ENCODE assay signal across 16 cellular contexts in the genomic region with DNA sequence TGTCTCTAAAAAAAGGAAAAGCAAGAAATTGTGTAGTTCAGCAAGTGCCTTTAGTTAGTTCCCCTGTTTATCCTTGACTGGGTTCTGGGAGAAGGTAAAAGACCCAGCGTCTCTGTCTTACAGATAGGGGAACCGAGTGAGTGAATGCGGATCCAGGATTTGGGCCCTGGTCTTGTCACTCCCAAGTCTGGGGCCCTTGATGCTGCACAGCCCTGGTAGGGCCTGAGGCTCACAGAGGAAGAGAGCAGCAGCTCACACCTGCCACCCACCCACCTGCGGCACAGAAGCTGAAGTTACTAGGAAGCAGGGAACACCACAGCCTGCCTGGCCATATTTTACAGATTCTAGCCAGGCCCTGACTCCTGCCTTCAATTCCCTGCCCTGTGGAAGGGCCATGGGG. TPM values are rescaled to one million over a fixed set of nuclear protein-coding genes. Genes with fewer than 3 reads are reported as not detected.
DNase-seq lines count a peak whose midpoint lies in the region; ATAC-seq and TF ChIP-seq lines count a peak whose summit lies in the region.
"Had no signal": no experiment of that assay in that cellular context is flagged by ENCODE, and none has a peak within 500 bp of the region (broad histone marks: within the 10 kb centered on the region; RNA-seq: fewer than 3 reads in every experiment).

No MANE protein-coding gene starts in this region.

- DNase-seq in activated CD4-positive, alpha-beta T cell treated with anti-CD3 and anti-CD28 coated beads, Interleukin-2, amount 10 ng/mL, durations not matched to agents 24 days and 14 days = no peak
- DNase-seq in activated CD4-positive, alpha-beta T cell treated with anti-CD3 and anti-CD28 coated beads for 4 hours = no peak
- DNase-seq in HL-60 (ENCODE audit: low read depth in 1 of 2, low spot score in 1 of 2) (no peak), neuronal stem cell (ENCODE audit: low spot score) (no peak), SK-N-DZ (ENCODE audit: low spot score) (no peak)
- no peak for DNase-seq in activated naive CD8-positive, alpha-beta T cell treated with anti-CD3 and anti-CD28 coated beads for 36 hours
- DNase-seq in stimulated activated CD4-positive, alpha-beta T cell treated with anti-CD3 and anti-CD28 coated beads, Interleukin-2, amount 100 ng/mL, for 48 hours = no peak
- DNase-seq: COR-L47; kidney glomerular epithelial cell; NCI-H1417 treated with DMSO at 0.1 percent for 48 hours; NCI-H2227 treated with DMSO at 0.1 percent for 48 hours; SIG-M5; stimulated activated CD4-positive, alpha-beta T cell treated with anti-CD3 and anti-CD28 coated beads, Interleukin-15, amount 100 ng/mL, for 24 hours; testis had no signal

- no peak overlapping the region for H3K4me3 ChIP-seq in HL-60 (replicated peaks; ENCODE audit: insufficient read depth, low read length)
- no peak overlapping the region for H3K4me3 ChIP-seq in neuronal stem cell (ENCODE audit: low read length in 2 of 2)
- H3K4me3 ChIP-seq: esophagus muscularis mucosa, testis had no signal

- peaks cover 65% of the 10 kb centered on the region for H3K4me1 Mint-ChIP-seq in activated CD4-positive, alpha-beta T cell treated with anti-CD3 and anti-CD28 coated beads, Interleukin-2, amount 10 ng/mL, durations not matched to agents 24 days and 14 days
- H3K4me1 Mint-ChIP-seq in activated naive CD8-positive, alpha-beta T cell treated with anti-CD3 and anti-CD28 coated beads for 36 hours = peaks cover 82% of the 10 kb centered on the region

- H3K9ac ChIP-seq in neuronal stem cell (ENCODE audit: low read depth, low read length, poor library complexity) = peak overlapping the region; percentile 9

- peaks cover 5% of the 10 kb centered on the region for H3K79me1 ChIP-seq in neuronal stem cell (ENCODE audit: low read depth, low read length)

- H2BK12ac ChIP-seq in neuronal stem cell (ENCODE audit: low read length) = no peak overlapping the region

- H4K8ac ChIP-seq in neuronal stem cell (ENCODE audit: low read depth, low read length) = no peak overlapping the region

- no peaks in the 10 kb centered on the region for H3K9me3 ChIP-seq in neuronal stem cell (replicated peaks in 1 of 2; ENCODE audit: control insufficient read depth in 2 of 2, insufficient read depth in 1 of 2, low read depth in 1 of 2, low read length in 2 of 2)
- H3K9me3 ChIP-seq: esophagus muscularis mucosa, testis had no signal

- no peak for TF ChIP-seq CTCF in HL-60 (IDR thresholded peaks at IDR 0.05; ENCODE audit: insufficient read depth, low read length)

- H3K27me3 Mint-ChIP-seq in activated CD4-positive, alpha-beta T cell treated with anti-CD3 and anti-CD28 coated beads, Interleukin-2, amount 10 ng/mL, durations not matched to agents 24 days and 14 days = no peaks in the 10 kb centered on the region
- H3K27me3 Mint-ChIP-seq in activated naive CD8-positive, alpha-beta T cell treated with anti-CD3 and anti-CD28 coated beads for 36 hours = no peaks in the 10 kb centered on the region

- H3K36me3 Mint-ChIP-seq in activated CD4-positive, alpha-beta T cell treated with anti-CD3 and anti-CD28 coated beads, Interleukin-2, amount 10 ng/mL, durations not matched to agents 24 days and 14 days (ENCODE audit: low read depth) = peaks cover 49% of the 10 kb centered on the region
- peaks cover 51% of the 10 kb centered on the region for H3K36me3 Mint-ChIP-seq in activated naive CD8-positive, alpha-beta T cell treated with anti-CD3 and anti-CD28 coated beads for 36 hours

- H3K36me3 ChIP-seq in neuronal stem cell (replicated peaks in 1 of 2; ENCODE audit: control insufficient read depth in 2 of 2, insufficient read depth in 2 of 2, low read length in 2 of 2) = peaks cover 11 to 82% of the 10 kb centered on the region in 2 donors

- H2BK15ac ChIP-seq in neuronal stem cell (ENCODE audit: low read length) = no peak overlapping the region

- no peak overlapping the region for H3K4me2 ChIP-seq in neuronal stem cell (ENCODE audit: insufficient read depth, low read length, poor library complexity, severe bottlenecking)

- H3K4me3 Mint-ChIP-seq in activated CD4-positive, alpha-beta T cell treated with anti-CD3 and anti-CD28 coated beads, Interleukin-2, amount 10 ng/mL, durations not matched to agents 24 days and 14 days = peak overlapping the region; percentile 55
- H3K4me3 Mint-ChIP-seq in activated naive CD8-positive, alpha-beta T cell treated with anti-CD3 and anti-CD28 coated beads for 36 hours = peak overlapping the region; percentile 4

- no peak overlapping the region for H2AK5ac ChIP-seq in neuronal stem cell (ENCODE audit: low read depth, low read length)

- peaks cover 1 to 16% of the 10 kb centered on the region in 2 donors for H3K4me1 ChIP-seq in neuronal stem cell (ENCODE audit: control insufficient read depth in 2 of 2, insufficient read depth in 1 of 2, low read depth in 1 of 2, low read length in 2 of 2)

- H3K18ac ChIP-seq in neuronal stem cell (ENCODE audit: low read length) = no peak overlapping the region

- no peak overlapping the region for H3K14ac ChIP-seq in neuronal stem cell (ENCODE audit: low read length)

- WGBS in neuronal stem cell (ENCODE audit: extremely low coverage in 2 of 2, insufficient read length in 2 of 2, insufficient replicate concordance in 1 of 2), 2 donors = no CpG with 5 or more reads among the region's 4 CpGs

- H3K27ac Mint-ChIP-seq in activated CD4-positive, alpha-beta T cell treated with anti-CD3 and anti-CD28 coated beads, Interleukin-2, amount 10 ng/mL, durations not matched to agents 24 days and 14 days = peak overlapping the region; percentile 89
- peak overlapping the region; percentile 75 for H3K27ac Mint-ChIP-seq in activated naive CD8-positive, alpha-beta T cell treated with anti-CD3 and anti-CD28 coated beads for 36 hours

- no peak overlapping the region for H2BK5ac ChIP-seq in neuronal stem cell (ENCODE audit: low read length)

- no peak overlapping the region for H3K4ac ChIP-seq in neuronal stem cell (ENCODE audit: low read length)

- H3K27me3 ChIP-seq in HL-60 (ENCODE audit: insufficient read depth, poor library complexity, severe bottlenecking) (no peaks in the 10 kb centered on the region), neuronal stem cell (ENCODE audit: control insufficient read depth in 3 of 3, insufficient read depth in 3 of 3, low read depth in 1 of 3, low read length in 3 of 3) (no peaks in the 10 kb centered on the region)
- H3K27me3 ChIP-seq: esophagus muscularis mucosa, testis had no signal

- no peak overlapping the region for H2AFZ ChIP-seq in neuronal stem cell (ENCODE audit: low read length)

- no peak overlapping the region for H2BK120ac ChIP-seq in neuronal stem cell (ENCODE audit: low read depth, low read length)

- no peak for ATAC-seq in HG03354 (IDR thresholded peaks at IDR 0.05; ENCODE audit: poor library complexity, severe bottlenecking, unreplicated experiment)

- H4K91ac ChIP-seq in neuronal stem cell (ENCODE audit: low read depth, low read length, poor library complexity) = no peak overlapping the region

- intact Hi-C loops in activated CD4-positive, alpha-beta T cell treated with anti-CD3 and anti-CD28 coated beads, Interleukin-2, amount 10 ng/mL, durations not matched to agents 24 days and 14 days (cut with micrococcal nuclease) = no loop called here

- no peaks in the 10 kb centered on the region for H3K9me3 Mint-ChIP-seq in activated CD4-positive, alpha-beta T cell treated with anti-CD3 and anti-CD28 coated beads, Interleukin-2, amount 10 ng/mL, durations not matched to agents 24 days and 14 days
- no peaks in the 10 kb centered on the region for H3K9me3 Mint-ChIP-seq in activated naive CD8-positive, alpha-beta T cell treated with anti-CD3 and anti-CD28 coated beads for 36 hours

- H3K27ac ChIP-seq in HL-60 (replicated peaks) (peak overlapping the region; percentile 69), neuronal stem cell (replicated peaks; ENCODE audit: low read length) (no peak overlapping the region)
- H3K27ac ChIP-seq: testis had no signal

- no peak overlapping the region for H3K23ac ChIP-seq in neuronal stem cell (ENCODE audit: low read depth, low read length, poor library complexity)

RNA-seq across cellular contexts. Expression of gene LASP1, which starts 22.2 kb away (rescaled TPM):
- 130 and 131 TPM in 2 replicates for total RNA-seq in activated CD4-positive, alpha-beta T cell treated with anti-CD3 and anti-CD28 coated beads, Interleukin-2, amount 10 ng/mL, durations not matched to agents 24 days and 14 days
- total RNA-seq in activated naive CD8-positive, alpha-beta T cell treated with anti-CD3 and anti-CD28 coated beads for 36 hours = 100 to 1,000 TPM; 131 TPM
- polyA plus RNA-seq in neuronal stem cell (2013, experiment 1 of 2) = 77.5 TPM
- 79.6 TPM for polyA plus RNA-seq in neuronal stem cell (2013, experiment 2 of 2)
- polyA plus RNA-seq in SK-N-DZ (2014; cell fraction: cytosol; rRNA removed) = 33.0 and 37.4 TPM in 2 replicates
- polyA plus RNA-seq in SK-N-DZ (2014; cell fraction: nucleus; rRNA removed) = 15.7 and 18.3 TPM in 2 replicates

RNA-seq across cellular contexts. Expression of gene RPL23, which starts 38.6 kb away (rescaled TPM):
- total RNA-seq in activated CD4-positive, alpha-beta T cell treated with anti-CD3 and anti-CD28 coated beads, Interleukin-2, amount 10 ng/mL, durations not matched to agents 24 days and 14 days = 1,994 and 2,005 TPM in 2 replicates
- 1,000 to 10,000 TPM; 1,956 to 1,966 TPM for total RNA-seq in activated naive CD8-positive, alpha-beta T cell treated with anti-CD3 and anti-CD28 coated beads for 36 hours
- 5,636 TPM for polyA plus RNA-seq in neuronal stem cell (2013, experiment 1 of 2)
- 5,601 TPM for polyA plus RNA-seq in neuronal stem cell (2013, experiment 2 of 2)
- polyA plus RNA-seq in SK-N-DZ (2014; cell fraction: cytosol; rRNA removed) = 2,846 and 2,901 TPM in 2 replicates
- 2,361 and 2,387 TPM in 2 replicates for polyA plus RNA-seq in SK-N-DZ (2014; cell fraction: nucleus; rRNA removed)
